19 cellular contexts compared by ENCODE assay signal in genomic region chr6:90497411-90497810, GRCh38.
DNase-seq lines count a peak whose midpoint lies in the region; ATAC-seq, FAIRE-seq and TF ChIP-seq lines count a peak whose summit lies in the region.
"Had no signal": no experiment of that assay in that cellular context is flagged by ENCODE, and none has a peak within 500 bp of the region (broad histone marks: within the 10 kb centered on the region; RNA-seq: fewer than 3 reads in every experiment).

No MANE protein-coding gene starts in this region.

- POLR2A ChIA-PET in BJ (lab: Charles Lee): no interaction called here
- POLR2A ChIA-PET in K562 (lab: Yijun Ruan, JAX): interaction anchor here (1.2 kb wide), 1 partner anchor 11 kb away, joined by 3 read pairs; no protein-coding TSS in a partner anchor

- no peak overlapping the region for H3K27ac Mint-ChIP-seq in immature natural killer cell

- TF ChIP-seq CTCF in BJ (IDR thresholded peaks at IDR 0.05; ENCODE audit: insufficient read depth, low read depth, low read length) (peak; percentile 14; the same call in 1 of the 2 replicates), K562 (IDR thresholded peaks at IDR 0.05 in 2 of 3, conservative IDR thresholded peaks at IDR 0.05 in 1 of 3; ENCODE audit: insufficient read depth in 2 of 3, low read depth in 1 of 3, low read length in 3 of 3) (peak; percentile 70 to 71 (median 70)), right lobe of liver (IDR thresholded peaks at IDR 0.05) (peak in 2 of 4 donors; percentile 24 to 47)

- no peaks in the 10 kb centered on the region for H3K9me1 ChIP-seq in K562 (ENCODE audit: control insufficient read depth, insufficient read depth, low read length)

- CTCF ChIA-PET in BJ (lab: Yijun Ruan, JAX) (interaction anchor here (1.5 to 1.9 kb wide), 2 partner anchors 13 to 18 kb away, joined by 5 to 6 read pairs; no protein-coding TSS in a partner anchor), K562 (lab: Yijun Ruan, JAX; ENCODE audit: low intra/inter-chr PET ratio) (interaction anchor here (0.6 kb wide), 1 partner anchor 77 kb away, joined by 4 read pairs; no protein-coding TSS in a partner anchor)

- H4K20me1 ChIP-seq in K562 (replicated peaks; ENCODE audit: control insufficient read depth, insufficient read depth, low read length): no peaks in the 10 kb centered on the region

- TF ChIP-seq EP300 in K562 (IDR thresholded peaks at IDR 0.05; ENCODE audit: low read length): no peak

- no TSS peak for BruUV-seq in K562 (replicated peaks; lab: Mats Ljungman, UMichigan)

- no peak for TF ChIP-seq POLR2A in K562 (conservative IDR thresholded peaks at IDR 0.05)
- no peak for TF ChIP-seq POLR2A in right lobe of liver (IDR thresholded peaks at IDR 0.05)

- H3K4me3 ChIP-seq in BJ (ENCODE audit: low read depth, low read length): no peak overlapping the region
- H3K4me3 ChIP-seq in K562: no peak overlapping the region
- H3K4me3 ChIP-seq in right lobe of liver: no peak overlapping the region
- H3K4me3 ChIP-seq: GM23248, uterus had no signal

- DNase-seq in BJ (ENCODE audit: low read depth) (no peak), HuH-7.5 (ENCODE audit: low spot score) (peak; percentile 30), K562 (ENCODE audit: extremely low read depth in 1 of 4, low spot score in 3 of 4) (peak; percentile 34 to 61 (median 40)), right lobe of liver (no peak), islet precursor cell (no peak), immature natural killer cell (no peak)
- DNase-seq: activated CD4-positive, CD25-positive, alpha-beta regulatory T cell; activated effector memory CD4-positive, alpha-beta T cell treated with Interleukin-2 at 50 U/mL for 16 hours; caudate nucleus; GDM1; GM23248; Karpas-422; kidney glomerular epithelial cell; NCI-H1105 treated with DMSO at 0.1 percent for 48 hours; nucleus accumbens; right cardiac atrium; uterus had no signal

- H3K9me3 ChIP-seq in K562 (replicated peaks; ENCODE audit: control insufficient read depth, insufficient read depth, low read depth, low read length) (no peaks in the 10 kb centered on the region), right lobe of liver (no peaks in the 10 kb centered on the region)
- H3K9me3 ChIP-seq: uterus had no signal

- intact Hi-C loops in K562 (cut with micrococcal nuclease): loop anchor here (2.0 to 5.0 kb wide), 2 partner anchors 75 to 365 kb away; no protein-coding TSS in a partner anchor
- intact Hi-C loops in right lobe of liver (cut with DNase I): no loop called here

- H3K4me1 ChIP-seq in K562 (replicated peaks in 1 of 2; ENCODE audit: control insufficient read depth in 2 of 2, insufficient read depth in 2 of 2, low read length in 2 of 2) (peaks cover 0 to 6% of the 10 kb centered on the region in 2 experiments; a peak in 3 of 5 replicates), right lobe of liver (peaks cover 0 to 3% (median 1%) of the 10 kb centered on the region in 4 donors)
- H3K4me1 ChIP-seq: uterus had no signal

- no peaks in the 10 kb centered on the region for H3K4me1 Mint-ChIP-seq in immature natural killer cell

- no peak overlapping the region; the same call in 1 of the 2 replicates for H2AFZ ChIP-seq in K562 (ENCODE audit: low read depth, low read length)
- H2AFZ ChIP-seq: GM23248 had no signal

- peaks cover 2 to 8% (median 4%) of the 10 kb centered on the region in 3 donors for H3K27me3 Mint-ChIP-seq in immature natural killer cell (ENCODE audit: low read depth in 3 of 3)

- H3K36me3 Mint-ChIP-seq in immature natural killer cell: no peaks in the 10 kb centered on the region

- no peak overlapping the region for H3K4me2 ChIP-seq in K562 (ENCODE audit: insufficient read depth, low read length)

- H3K4me3 Mint-ChIP-seq in immature natural killer cell: no peak overlapping the region

- peak; percentile 62 to 90 for TF ChIP-seq RAD21 in K562 (CRISPR knock-in tag; conservative IDR thresholded peaks at IDR 0.05 in 1 of 2, IDR thresholded peaks at IDR 0.05 in 1 of 2)

- peak; percentile 86 for FAIRE-seq in K562 (lab: Jason Lieb, UNC)

- H3K36me3 ChIP-seq in BJ (ENCODE audit: control insufficient read depth, insufficient read depth, low read length) (no peaks in the 10 kb centered on the region), K562 (ENCODE audit: control insufficient read depth, insufficient read depth, low read length) (no peaks in the 10 kb centered on the region; the same call in 2 of the 3 replicates), right lobe of liver (no peaks in the 10 kb centered on the region)
- H3K36me3 ChIP-seq: uterus had no signal

- H3K9me3 Mint-ChIP-seq in immature natural killer cell: peaks cover 0 to 5% (median 0%) of the 10 kb centered on the region in 6 donors

- no peak overlapping the region for H3K9ac ChIP-seq in K562 (ENCODE audit: insufficient read depth in 1 of 2, low read depth in 2 of 2, low read length in 2 of 2)
- H3K9ac ChIP-seq: GM23248 had no signal

- H3K27ac ChIP-seq in K562 (ENCODE audit: extremely low read depth, low read depth, low read length) (no peak overlapping the region), right lobe of liver (no peak overlapping the region)
- H3K27ac ChIP-seq: GM23248, uterus had no signal

- ATAC-seq in K562 (peak; percentile 87), right lobe of liver (peak; percentile 36 to 83 (median 70)), HG02870 (IDR thresholded peaks at IDR 0.05; ENCODE audit: unreplicated experiment) (no peak), GM19328 (IDR thresholded peaks at IDR 0.05; ENCODE audit: unreplicated experiment) (no peak)

- in situ Hi-C loops in K562 (cut with MboI): no loop called here

- WGBS in K562 (ENCODE audit: insufficient coverage, low coverage, missing lambda C conversion rate): 20% methylated on average over 1 of the region's 1 CpG
- 61% methylated on average over 1 of the region's 1 CpG for WGBS in right lobe of liver (ENCODE audit: insufficient coverage, low coverage, low lambda C conversion rate, missing lambda C conversion rate)

- H3K27me3 ChIP-seq in BJ (ENCODE audit: control insufficient read depth, insufficient read depth, low read length) (no peaks in the 10 kb centered on the region), K562 (ENCODE audit: control insufficient read depth in 2 of 2, insufficient read depth in 2 of 2, low read length in 2 of 2) (no peaks in the 10 kb centered on the region), right lobe of liver (no peaks in the 10 kb centered on the region)
- H3K27me3 ChIP-seq: uterus had no signal

- H3K79me2 ChIP-seq in K562 (ENCODE audit: control insufficient read depth, insufficient read depth, low read length): no peaks in the 10 kb centered on the region

TF ChIP-seq in K562, 482 proteins besides CTCF, POLR2A, EP300 and RAD21 (continues in another document):
- TF ChIP-seq THRA (IDR thresholded peaks at IDR 0.05) (no peak), STAT5B (CRISPR knock-in tag; IDR thresholded peaks at IDR 0.05) (no peak), ZMIZ1 (IDR thresholded peaks at IDR 0.05; ENCODE audit: low read depth in 2 of 2, low read length in 2 of 2) (no peak), RBM17 (IDR thresholded peaks at IDR 0.05; ENCODE audit: borderline replicate concordance, low read depth, low read length) (no peak), TRIM28 (IDR thresholded peaks at IDR 0.05) (no peak), HBP1 (CRISPR knock-in tag; IDR thresholded peaks at IDR 0.05) (no peak), ELF4 (CRISPR knock-in tag; IDR thresholded peaks at IDR 0.05) (no peak)

Comparison
In these comparisons a context has a peak if more than half of its experiments do, and no peak if none do; other contexts are left out.
1. DNase-seq: peak in HuH-7.5 (single experiment) and K562 (4 of 4); none in BJ (single experiment), right lobe of liver (0 of 3), islet precursor cell (single experiment) and immature natural killer cell (0 of 3).
2. ATAC-seq: peak in K562 (single experiment) and right lobe of liver (4 of 4); none in HG02870 (single experiment) and GM19328 (single experiment).